ENCODE assay signal across 1 cellular context in genomic region chr6:37432916-37433656, GRCh38.
TF ChIP-seq lines count a peak whose summit lies in the region.

Gene CMTR1, plus strand, starts transcription at chr6:37433221. Its CDS starts 2,409 bp downstream, at chr6:37435630.

TF ChIP-seq in HEK293, 187 proteins besides CTCF, POLR2A, EP300 and RAD21 (continued from another document and continues in another):
- TF ChIP-seq ATF2 (tag by site-specific recombination; IDR thresholded peaks at IDR 0.05; ENCODE audit: low read depth) (peak; percentile 99), ZNF398 (tag by site-specific recombination; IDR thresholded peaks at IDR 0.05) (peak; percentile 85), ZNF140 (tag by site-specific recombination; IDR thresholded peaks at IDR 0.05) (no peak), GLIS1 (tag by site-specific recombination; IDR thresholded peaks at IDR 0.05) (peak; percentile 87), HOXA7 (CRISPR knock-in tag; IDR thresholded peaks at IDR 0.05; ENCODE audit: borderline replicate concordance) (no peak), ZNF580 (tag by site-specific recombination; IDR thresholded peaks at IDR 0.05) (0 out of 2 replicates have a peak, but pooled peaks have one; percentile 24), ZNF510 (tag by site-specific recombination; IDR thresholded peaks at IDR 0.05; ENCODE audit: insufficient replicate concordance) (no peak), YY2 (tag by site-specific recombination; IDR thresholded peaks at IDR 0.05) (peak; percentile 44; the same call in 1 of the 2 replicates), ZIC2 (tag by site-specific recombination; IDR thresholded peaks at IDR 0.05) (peak; percentile 55), EGR2 (tag by site-specific recombination; IDR thresholded peaks at IDR 0.05; ENCODE audit: low read depth) (0 out of 2 replicates have a peak, but pooled peaks have one; percentile 23), ZNF785 (tag by site-specific recombination; IDR thresholded peaks at IDR 0.05) (no peak), PRDM1 (tag by site-specific recombination; IDR thresholded peaks at IDR 0.05) (peak; percentile 88), ZNF202 (tag by site-specific recombination; IDR thresholded peaks at IDR 0.05; ENCODE audit: borderline replicate concordance) (no peak), ZNF629 (tag by site-specific recombination; IDR thresholded peaks at IDR 0.05) (peak; percentile 92), ZNF600 (tag by site-specific recombination; IDR thresholded peaks at IDR 0.05) (peak; percentile 87), ZNF792 (tag by site-specific recombination; IDR thresholded peaks at IDR 0.05) (peak; percentile 32; the same call in 1 of the 2 replicates), ZBTB26 (tag by site-specific recombination; optimal IDR thresholded peaks at IDR 0.05) (peak; percentile 90), IKZF3 (tag by site-specific recombination; IDR thresholded peaks at IDR 0.05) (peak; percentile 59; the same call in 1 of the 2 replicates), ZNF148 (tag by site-specific recombination; IDR thresholded peaks at IDR 0.05; ENCODE audit: borderline replicate concordance) (0 out of 2 replicates have a peak, but pooled peaks have one; percentile 58), ZEB2 (tag by site-specific recombination; IDR thresholded peaks at IDR 0.05) (peak; percentile 94), ZNF335 (tag by site-specific recombination; conservative IDR thresholded peaks at IDR 0.05) (peak; percentile 97), ZNF341 (tag by site-specific recombination; IDR thresholded peaks at IDR 0.05; ENCODE audit: low read depth) (peak; percentile 41; the same call in 1 of the 2 replicates), SCRT2 (tag by site-specific recombination; IDR thresholded peaks at IDR 0.05) (0 out of 2 replicates have a peak, but pooled peaks have one; percentile 7), ZNF707 (tag by site-specific recombination; IDR thresholded peaks at IDR 0.05) (no peak), ZBTB17 (tag by site-specific recombination; IDR thresholded peaks at IDR 0.05) (peak; percentile 93), ZSCAN5A (tag by site-specific recombination; IDR thresholded peaks at IDR 0.05) (peak; percentile 71; the same call in 1 of the 2 replicates), GLIS2 (tag by site-specific recombination; IDR thresholded peaks at IDR 0.05) (peak; percentile 91), SP3 (tag by site-specific recombination; IDR thresholded peaks at IDR 0.05) (peak; percentile 58), ZXDB (tag by site-specific recombination; IDR thresholded peaks at IDR 0.05) (peak; percentile 85), ZNF48 (tag by site-specific recombination; IDR thresholded peaks at IDR 0.05) (no peak), PATZ1 (tag by site-specific recombination; IDR thresholded peaks at IDR 0.05) (peak; percentile 88), ZNF610 (tag by site-specific recombination; IDR thresholded peaks at IDR 0.05; ENCODE audit: borderline replicate concordance) (0 out of 2 replicates have a peak, but pooled peaks have one; percentile 67), ZNF324 (tag by site-specific recombination; IDR thresholded peaks at IDR 0.05) (peak; percentile 66), ZNF146 (tag by site-specific recombination; IDR thresholded peaks at IDR 0.05) (peak; percentile 26; the same call in 1 of the 2 replicates), ZFHX2 (tag by site-specific recombination; conservative IDR thresholded peaks at IDR 0.05) (peak; percentile 67), ZSCAN23 (tag by site-specific recombination; IDR thresholded peaks at IDR 0.05) (no peak), ZBTB44 (tag by site-specific recombination; IDR thresholded peaks at IDR 0.05) (0 out of 2 replicates have a peak, but pooled peaks have one; percentile 33), ZNF394 (tag by site-specific recombination; IDR thresholded peaks at IDR 0.05; ENCODE audit: borderline replicate concordance) (peak; percentile 17; the same call in 1 of the 2 replicates), SP2 (tag by site-specific recombination; IDR thresholded peaks at IDR 0.05) (peak; percentile 66), KLF17 (tag by site-specific recombination; IDR thresholded peaks at IDR 0.05) (peak; percentile 76), ZNF843 (tag by site-specific recombination; IDR thresholded peaks at IDR 0.05) (0 out of 2 replicates have a peak, but pooled peaks have one; percentile 11), PRDM10 (tag by site-specific recombination; IDR thresholded peaks at IDR 0.05) (peak; percentile 90), ZNF37A (tag by site-specific recombination; IDR thresholded peaks at IDR 0.05) (no peak)
